Comparison of ENCODE assay signal across 8 cellular contexts in the genomic region with DNA sequence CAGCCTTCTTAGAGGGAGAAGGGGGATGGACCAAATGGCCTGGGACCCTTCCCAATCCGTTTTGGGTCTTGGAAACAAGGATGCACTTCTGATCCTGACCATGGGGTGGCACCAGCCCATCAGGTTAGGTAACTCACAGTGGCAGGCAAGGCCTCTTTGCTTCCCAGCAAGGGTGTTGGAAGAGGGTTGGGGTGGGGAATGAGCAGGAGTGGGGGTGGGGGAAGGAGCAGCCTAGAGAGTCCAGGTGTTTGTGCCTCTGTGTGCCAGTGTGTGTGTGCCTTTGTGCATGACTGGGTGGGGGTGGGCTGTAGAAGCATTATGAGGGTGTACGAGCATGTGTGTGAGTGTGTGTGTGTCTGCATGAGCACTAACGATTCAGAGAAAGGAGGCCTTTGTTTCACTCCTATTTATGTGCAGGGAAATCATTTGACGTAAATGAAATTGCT.
DNase-seq lines count a peak whose midpoint lies in the region; ATAC-seq and TF ChIP-seq lines count a peak whose summit lies in the region.

No MANE protein-coding gene starts in this region.

- no peak for TF ChIP-seq POLR2A in right lobe of liver (IDR thresholded peaks at IDR 0.05)

- 55% methylated on average over 4 of the region's 4 CpGs for WGBS in right lobe of liver (ENCODE audit: insufficient coverage, low coverage, low lambda C conversion rate, missing lambda C conversion rate)

- no peak overlapping the region for H3K27ac ChIP-seq in right lobe of liver

- H3K27ac Mint-ChIP-seq in effector memory CD8-positive, alpha-beta T cell: no peak overlapping the region

- CTCF ChIA-PET in HEK293T (lab: Yijun Ruan, JAX): interaction anchor here (0.8 to 1.3 kb wide), 2 partner anchors 51 to 305 kb away, joined by 3 to 4 read pairs; no protein-coding TSS in a partner anchor

- H3K4me1 Mint-ChIP-seq in effector memory CD8-positive, alpha-beta T cell (ENCODE audit: low read depth in 2 of 2): no peaks in the 10 kb centered on the region

- POLR2A ChIA-PET in HEK293T (lab: Yijun Ruan, JAX): no interaction called here

- no peaks in the 10 kb centered on the region for H3K4me1 ChIP-seq in right lobe of liver

- H3K36me3 ChIP-seq in right lobe of liver: no peaks in the 10 kb centered on the region

- H3K4me3 ChIP-seq in right lobe of liver: no peak overlapping the region

- peak; percentile 66 to 81 (median 70) for TF ChIP-seq CTCF in right lobe of liver (IDR thresholded peaks at IDR 0.05)

- ATAC-seq in right lobe of liver: peak; percentile 93 to 96 (median 93)
- no peak for ATAC-seq in effector memory CD8-positive, alpha-beta T cell (replicated peaks)

- H3K9me3 ChIP-seq in right lobe of liver: no peaks in the 10 kb centered on the region

- no peaks in the 10 kb centered on the region for H3K9me3 Mint-ChIP-seq in effector memory CD8-positive, alpha-beta T cell

- intact Hi-C loops in right lobe of liver (cut with DNase I): loop anchor here in 1 of 2 donors (10.0 kb wide), 1 partner anchor 317 kb away; no protein-coding TSS in a partner anchor

- H3K27me3 Mint-ChIP-seq in effector memory CD8-positive, alpha-beta T cell: peaks cover 0 to 17% of the 10 kb centered on the region in 2 donors

- H3K27me3 ChIP-seq in right lobe of liver: no peaks in the 10 kb centered on the region

- DNase-seq in Daoy (ENCODE audit: low read depth): peak; percentile 44
- peak; percentile 77 for DNase-seq in HEK293T (ENCODE audit: extremely low spot score)
- peak; percentile 77 for DNase-seq in NCI-H345 (lab: John Stamatoyannopoulos, UW)
- DNase-seq in cerebellum (ENCODE audit: low spot score): peak; percentile 16
- DNase-seq in right lobe of liver: peak; percentile 57 to 67 (median 66)
- DNase-seq in activated CD8-positive, alpha-beta memory T cell treated with anti-CD3 and anti-CD28 coated beads, Interleukin-2, amount 50 U/mL, for 4 hours: no peak
- DNase-seq in GM19238 (ENCODE audit: insufficient read length, low spot score): no peak
- DNase-seq in effector memory CD8-positive, alpha-beta T cell: no peak

- no peaks in the 10 kb centered on the region for H3K36me3 Mint-ChIP-seq in effector memory CD8-positive, alpha-beta T cell (ENCODE audit: insufficient read depth)

- H3K4me3 Mint-ChIP-seq in effector memory CD8-positive, alpha-beta T cell: no peak overlapping the region

TF ChIP-seq in HEK293T, 16 proteins besides CTCF, POLR2A, EP300 and RAD21:
- TF ChIP-seq LEF1 (IDR thresholded peaks at IDR 0.05; ENCODE audit: borderline replicate concordance) (no peak), ARNT (IDR thresholded peaks at IDR 0.05) (no peak), CTBP1 (IDR thresholded peaks at IDR 0.05; ENCODE audit: borderline replicate concordance) (no peak), TARDBP (IDR thresholded peaks at IDR 0.05) (no peak), HDGF (IDR thresholded peaks at IDR 0.05; ENCODE audit: borderline replicate concordance) (no peak), BHLHE40 (IDR thresholded peaks at IDR 0.05; ENCODE audit: borderline replicate concordance) (no peak), SP1 (IDR thresholded peaks at IDR 0.05) (no peak), ELF4 (IDR thresholded peaks at IDR 0.05) (no peak), ZNF384 (IDR thresholded peaks at IDR 0.05) (no peak), L3MBTL2 (conservative IDR thresholded peaks at IDR 0.05) (no peak), FOXK2 (IDR thresholded peaks at IDR 0.05) (no peak), FOXA1 (IDR thresholded peaks at IDR 0.05) (no peak), NFRKB (IDR thresholded peaks at IDR 0.05) (no peak), SUZ12 (IDR thresholded peaks at IDR 0.05) (no peak), FOXM1 (IDR thresholded peaks at IDR 0.05; ENCODE audit: borderline replicate concordance) (no peak)
- TF ChIP-seq, protein P1, sequence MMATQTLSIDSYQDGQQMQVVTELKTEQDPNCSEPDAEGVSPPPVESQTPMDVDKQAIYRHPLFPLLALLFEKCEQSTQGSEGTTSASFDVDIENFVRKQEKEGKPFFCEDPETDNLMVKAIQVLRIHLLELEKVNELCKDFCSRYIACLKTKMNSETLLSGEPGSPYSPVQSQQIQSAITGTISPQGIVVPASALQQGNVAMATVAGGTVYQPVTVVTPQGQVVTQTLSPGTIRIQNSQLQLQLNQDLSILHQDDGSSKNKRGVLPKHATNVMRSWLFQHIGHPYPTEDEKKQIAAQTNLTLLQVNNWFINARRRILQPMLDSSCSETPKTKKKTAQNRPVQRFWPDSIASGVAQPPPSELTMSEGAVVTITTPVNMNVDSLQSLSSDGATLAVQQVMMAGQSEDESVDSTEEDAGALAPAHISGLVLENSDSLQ (IDR thresholded peaks at IDR 0.05): no peak
TF ChIP-seq in HEK293T: peak in this region for 0.

Comparison
In these comparisons a context has a peak if more than half of its experiments do, and no peak if none do; other contexts are left out.
1. DNase-seq: peak in Daoy (single experiment), HEK293T (single experiment), NCI-H345 (single experiment), cerebellum (single experiment) and right lobe of liver (3 of 3); none in activated CD8-positive, alpha-beta memory T cell treated with anti-CD3 and anti-CD28 coated beads, Interleukin-2, amount 50 U/mL, for 4 hours (single experiment), GM19238 (single experiment) and effector memory CD8-positive, alpha-beta T cell (0 of 3).